ENCODE assay signal across 3 cellular contexts in genomic region chr22:35487623-35488022, GRCh38. TPM values are rescaled to one million over a fixed set of nuclear protein-coding genes. Genes with fewer than 3 reads are reported as not detected.
"Had no signal": no experiment of that assay in that cellular context is flagged by ENCODE, and none has a peak within 500 bp of the region (broad histone marks: within the 10 kb centered on the region; RNA-seq: fewer than 3 reads in every experiment).

No MANE protein-coding gene starts in this region.

RNA-seq across cellular contexts. Expression of gene RASD2, which starts 53.0 kb away (rescaled TPM):
- total RNA-seq: dermis microvascular lymphatic vessel endothelial cell, endothelial cell of umbilical vein, fibroblast of villous mesenchyme had no signal
- polyA plus RNA-seq: endothelial cell of umbilical vein had no signal
